18 cellular contexts compared by ENCODE assay signal in genomic region chr18:3827236-3827635, GRCh38.
"Had no signal": no experiment of that assay in that cellular context is flagged by ENCODE, and none has a peak within 500 bp of the region (broad histone marks: within the 10 kb centered on the region; RNA-seq: fewer than 3 reads in every experiment).

No MANE protein-coding gene starts in this region.

- H3K4me3 ChIP-seq: coronary artery, esophagus squamous epithelium, sigmoid colon, spleen, tibial artery, uterus had no signal

- H3K27ac ChIP-seq: brain microvascular endothelial cell, coronary artery, esophagus squamous epithelium, sigmoid colon, spleen, tibial artery, uterus had no signal

- DNase-seq: activated CD4-positive, alpha-beta T cell treated with anti-CD3 and anti-CD28 coated beads, Interleukin-2, amount 10 ng/mL, durations not matched to agents 7 days and 5 days; activated CD8-positive, alpha-beta memory T cell treated with anti-CD3 and anti-CD28 coated beads, Interleukin-2, amount 50 U/mL, for 48 hours; activated gamma-delta T cell treated with Interleukin-2 at 50 U/mL for 16 hours; amygdala; brain microvascular endothelial cell; effector CD4-positive, alpha-beta T cell; esophagus squamous epithelium; foreskin fibroblast; immature natural killer cell; nephron progenitor cell; sigmoid colon; spleen; tibial artery; uterus had no signal

- H3K27me3 Mint-ChIP-seq: activated CD4-positive, alpha-beta T cell treated with anti-CD3 and anti-CD28 coated beads, Interleukin-2, amount 10 ng/mL, durations not matched to agents 7 days and 5 days; activated naive CD8-positive, alpha-beta T cell had no signal

- H3K9me3 ChIP-seq: esophagus squamous epithelium, sigmoid colon, tibial artery, uterus had no signal

- H3K27me3 ChIP-seq: brain microvascular endothelial cell, esophagus squamous epithelium, sigmoid colon, spleen, tibial artery, uterus had no signal

- H3K9me3 Mint-ChIP-seq: activated CD4-positive, alpha-beta T cell treated with anti-CD3 and anti-CD28 coated beads, Interleukin-2, amount 10 ng/mL, durations not matched to agents 7 days and 5 days; central memory CD8-positive, alpha-beta T cell; nephron progenitor cell; T-helper 2 cell treated with Interferon-gamma antibody and Interleukin-4, amounts not matched to agents 5 μg/mL and 100 μg/mL, for 36 hours had no signal

- H3K4me1 ChIP-seq: esophagus squamous epithelium, sigmoid colon, spleen, tibial artery, uterus had no signal

- H3K36me3 ChIP-seq: brain microvascular endothelial cell, esophagus squamous epithelium, sigmoid colon, spleen, tibial artery, uterus had no signal

- H3K4me3 Mint-ChIP-seq: activated CD4-positive, alpha-beta T cell treated with anti-CD3 and anti-CD28 coated beads, Interleukin-2, amount 10 ng/mL, durations not matched to agents 7 days and 5 days; activated naive CD8-positive, alpha-beta T cell; central memory CD8-positive, alpha-beta T cell; immature natural killer cell; nephron progenitor cell; T-helper 2 cell treated with Interferon-gamma antibody and Interleukin-4, amounts not matched to agents 5 μg/mL and 100 μg/mL, for 36 hours had no signal

- H3K27ac Mint-ChIP-seq: activated CD4-positive, alpha-beta T cell treated with anti-CD3 and anti-CD28 coated beads, Interleukin-2, amount 10 ng/mL, durations not matched to agents 7 days and 5 days; activated naive CD8-positive, alpha-beta T cell; immature natural killer cell; nephron progenitor cell; T-helper 2 cell treated with Interferon-gamma antibody and Interleukin-4, amounts not matched to agents 5 μg/mL and 100 μg/mL, for 36 hours had no signal

- H3K4me1 Mint-ChIP-seq: activated CD4-positive, alpha-beta T cell treated with anti-CD3 and anti-CD28 coated beads, Interleukin-2, amount 10 ng/mL, durations not matched to agents 7 days and 5 days; central memory CD8-positive, alpha-beta T cell; immature natural killer cell had no signal

- H3K36me3 Mint-ChIP-seq: activated naive CD8-positive, alpha-beta T cell; immature natural killer cell had no signal
